ENCODE assay signal across 32 cellular contexts in genomic region chr5:63877961-63878360, GRCh38.
"Had no signal": no experiment of that assay in that cellular context is flagged by ENCODE, and none has a peak within 500 bp of the region (broad histone marks: within the 10 kb centered on the region; RNA-seq: fewer than 3 reads in every experiment).

No MANE protein-coding gene starts in this region.

- H3K27ac Mint-ChIP-seq: immature natural killer cell; naive B cell; natural killer cell; nephron progenitor cell; stimulated activated naive B cell treated with anti-CD40 and anti-IgM and Interleukin-4, amounts not matched to agents 10 μg/mL and 1 μg/mL and 100 μg/mL, for 72 hours had no signal

- H3K4me1 ChIP-seq: left lung, lower lobe of right lung, pancreas, prostate gland, stomach, testis, thyroid gland, transverse colon, upper lobe of left lung had no signal

- H3K36me3 Mint-ChIP-seq: immature natural killer cell; mesothelial cell of epicardium; naive B cell; natural killer cell; stimulated activated naive B cell treated with anti-CD40 and anti-IgM and Interleukin-4, amounts not matched to agents 10 μg/mL and 1 μg/mL and 100 μg/mL, for 72 hours had no signal

- H3K9me3 Mint-ChIP-seq: mesothelial cell of epicardium, nephron progenitor cell had no signal

- FAIRE-seq: islet of Langerhans, kidney, pancreas had no signal

- H3K4me3 ChIP-seq: hepatocyte, left lung, lower lobe of right lung, pancreas, prostate gland, skin epidermis, stomach, testis, thyroid gland, transverse colon, upper lobe of left lung had no signal

- H3K27me3 ChIP-seq: hepatocyte, left lung, pancreas, stomach, testis, thyroid gland, transverse colon, upper lobe of left lung had no signal

- H3K27me3 Mint-ChIP-seq: naive B cell; stimulated activated naive B cell treated with anti-CD40 and anti-IgM and Interleukin-4, amounts not matched to agents 10 μg/mL and 1 μg/mL and 100 μg/mL, for 72 hours had no signal

- H3K4me3 Mint-ChIP-seq: immature natural killer cell; mesothelial cell of epicardium; naive B cell; natural killer cell; nephron progenitor cell; stimulated activated naive B cell treated with anti-CD40 and anti-IgM and Interleukin-4, amounts not matched to agents 10 μg/mL and 1 μg/mL and 100 μg/mL, for 72 hours had no signal

- H3K79me2 ChIP-seq: hepatocyte had no signal

- H3K4me2 ChIP-seq: hepatocyte had no signal

- H3K36me3 ChIP-seq: left lung, lower lobe of right lung, pancreas, prostate gland, stomach, thyroid gland, transverse colon, upper lobe of left lung had no signal

- DNase-seq: immature natural killer cell; kidney; left colon; left lung; lower lobe of right lung; mammary epithelial cell; mesenchymal stem cell; naive B cell; natural killer cell; nephron progenitor cell; nucleus accumbens; pancreas; posterior cingulate gyrus; retina; right cardiac atrium; stimulated activated CD4-positive, alpha-beta T cell treated with anti-CD3 and anti-CD28 coated beads, Interleukin-12 subunit alpha, Interleukin-12 subunit beta, amount 100 ng/mL, for 4 hours; stimulated activated CD4-positive, alpha-beta T cell treated with anti-CD3 and anti-CD28 coated beads, Interleukin-15, amount 100 ng/mL, for 24 hours; stimulated activated CD4-positive, alpha-beta T cell treated with anti-CD3 and anti-CD28 coated beads, Interleukin-2, amount 100 ng/mL, for 24 hours; stimulated activated CD4-positive, alpha-beta T cell treated with anti-CD3 and anti-CD28 coated beads, Interleukin-4, amount 100 ng/mL, for 1 hour; stimulated activated naive B cell treated with anti-CD40 and anti-IgM and Interleukin-4, amounts not matched to agents 10 μg/mL and 1 μg/mL and 100 μg/mL, for 72 hours; stimulated activated naive CD8-positive, alpha-beta T cell treated with anti-CD3 and anti-CD28 coated beads, Interleukin-15, Interleukin-2, amounts not matched to agents 100 U/mL and 50 U/mL, for 24 hours; stomach; testis; thyroid gland; transverse colon; upper lobe of left lung had no signal

- H3K27ac ChIP-seq: hepatocyte, left lung, lower lobe of right lung, pancreas, prostate gland, skin epidermis, stomach, testis, thyroid gland, transverse colon, upper lobe of left lung had no signal

- H3K4me1 Mint-ChIP-seq: immature natural killer cell; naive B cell; natural killer cell; stimulated activated naive B cell treated with anti-CD40 and anti-IgM and Interleukin-4, amounts not matched to agents 10 μg/mL and 1 μg/mL and 100 μg/mL, for 72 hours had no signal

- ATAC-seq: left colon; left lung; lower lobe of right lung; natural killer cell; pancreas; right cardiac atrium; sciatic nerve; stimulated activated naive B cell treated with anti-CD40 and anti-IgM and Interleukin-4, amounts not matched to agents 10 μg/mL and 1 μg/mL and 100 μg/mL, for 72 hours; stimulated activated naive CD8-positive, alpha-beta T cell treated with anti-CD3 and anti-CD28 coated beads, Interleukin-15, Interleukin-2, amounts not matched to agents 100 U/mL and 50 U/mL, for 24 hours had no signal
